In genomic region chr2:74459377-74460118, GRCh38 we compare ENCODE assay signal across 8 cellular contexts. TPM values are rescaled to one million over a fixed set of nuclear protein-coding genes. Genes with fewer than 3 reads are reported as not detected.
DNase-seq lines count a peak whose midpoint lies in the region; ATAC-seq, FAIRE-seq and TF ChIP-seq lines count a peak whose summit lies in the region.

No MANE protein-coding gene starts in this region.

- peak overlapping the region; percentile 10 for H3K4me3 ChIP-seq in CD4-positive, CD25-positive, alpha-beta regulatory T cell (ENCODE audit: low read depth, low read length)
- H3K4me3 ChIP-seq in IMR-90 (ENCODE audit: insufficient read depth, low read depth, low read length), result no peak overlapping the region; the same call in 1 of the 2 replicates
- peak overlapping the region in 1 of 3 experiments; percentile 94 for H3K4me3 ChIP-seq in mammary epithelial cell (replicated peaks in 1 of 3; ENCODE audit: insufficient read depth in 1 of 3, low read depth in 2 of 3, low read length in 3 of 3)
- no peak overlapping the region for H3K4me3 ChIP-seq in mucosa of descending colon

- H4K20me1 ChIP-seq in IMR-90 (ENCODE audit: insufficient read depth, low read length) (no peaks in the 10 kb centered on the region), mammary epithelial cell (ENCODE audit: insufficient read depth, low read length) (no peaks in the 10 kb centered on the region)

- H4K91ac ChIP-seq in IMR-90 (ENCODE audit: insufficient read depth, low read depth, low read length), result no peak overlapping the region

- peak overlapping the region; percentile 95 to 98 (median 97) for H3K4me3 Mint-ChIP-seq in CD4-positive, CD25-positive, alpha-beta regulatory T cell
- H3K4me3 Mint-ChIP-seq in natural killer cell treated with Interleukin-12 subunit alpha and Interleukin-12 subunit beta and Interleukin-15 and Interleukin-18, amount 100 ng/mL, for 72 hours, result peak overlapping the region; percentile 98

- peak overlapping the region; percentile 62; the same call in 1 of the 2 replicates for H2AK5ac ChIP-seq in IMR-90 (ENCODE audit: low read depth, low read length)

- peak overlapping the region; percentile 44 for H2AK9ac ChIP-seq in IMR-90 (replicated peaks; ENCODE audit: low read depth, low read length, poor library complexity)

- H3K9me1 ChIP-seq in IMR-90 (ENCODE audit: insufficient read depth, low read length), result 0 out of 2 replicates have a peak, but pooled peaks cover 3% of the 10 kb centered on the region

- dilution Hi-C loops in IMR-90 (cut with HindIII; ENCODE audit: low sequenced_read_pairs, unreplicated experiment) (no loop called here), mammary epithelial cell (cut with HindIII; ENCODE audit: low sequenced_read_pairs) (loop anchor here (5.0 kb wide), 2 partner anchors 62 to 68 kb away; partner anchors contain the start of genes AUP1, DQX1 and HTRA2)

- intact Hi-C loops in IMR-90 (cut with micrococcal nuclease), result no loop called here
- intact Hi-C loops in mammary epithelial cell (cut with micrococcal nuclease), result loop anchor here (2.0 to 5.0 kb wide), 3 partner anchors 67 to 127 kb away; partner anchors contain the start of genes AUP1 and HTRA2
- intact Hi-C loops in mucosa of descending colon (cut with DNase I, micrococcal nuclease), result no loop called here

- H3K79me2 ChIP-seq in mammary epithelial cell (ENCODE audit: insufficient read depth, low read length), result peaks cover 45% of the 10 kb centered on the region

- no peak for FAIRE-seq in GM12892 (lab: Jason Lieb, UNC)

- H3K27ac ChIP-seq in CD4-positive, CD25-positive, alpha-beta regulatory T cell (ENCODE audit: insufficient read depth, low read length, poor library complexity, severe bottlenecking), result peak overlapping the region; percentile 99
- H3K27ac ChIP-seq in IMR-90 (ENCODE audit: insufficient read depth, low read length) (no peak overlapping the region), mammary epithelial cell (ENCODE audit: insufficient read depth, low read depth, low read length) (no peak overlapping the region)

- CTCF ChIA-PET in IMR-90 (lab: Yijun Ruan, JAX) (no interaction called here), mammary epithelial cell (lab: Charles Lee; ENCODE audit: low non-redundant PET) (no interaction called here)

- in situ Hi-C loops in IMR-90 (cut with MboI; ENCODE audit: low sequenced_read_pairs), result no loop called here
- in situ Hi-C loops in mammary epithelial cell (cut with MboI; ENCODE audit: low sequenced_read_pairs in 2 of 2), result no loop called here

- H3K79me1 ChIP-seq in IMR-90 (ENCODE audit: low read depth in 1 of 2, low read length in 2 of 2), result peaks cover 18 to 59% of the 10 kb centered on the region in 2 experiments

- no TSS peak for BruUV-seq in IMR-90 (replicated peaks; lab: Mats Ljungman, UMichigan)
- BruUV-seq in mammary epithelial cell (replicated peaks; lab: Mats Ljungman, UMichigan), result no TSS peak

- 0 out of 2 replicates have a peak overlapping the region, but pooled peaks have one; percentile 13 for H3K9ac ChIP-seq in IMR-90 (ENCODE audit: low read depth, low read length)
- H3K9ac ChIP-seq in mammary epithelial cell (ENCODE audit: insufficient read depth, low read length), result no peak overlapping the region

- peaks cover 4% of the 10 kb centered on the region for H3K36me3 Mint-ChIP-seq in CD4-positive, CD25-positive, alpha-beta regulatory T cell
- peaks cover 5% of the 10 kb centered on the region for H3K36me3 Mint-ChIP-seq in natural killer cell treated with Interleukin-12 subunit alpha and Interleukin-12 subunit beta and Interleukin-15 and Interleukin-18, amount 100 ng/mL, for 72 hours

- H3K14ac ChIP-seq in IMR-90 (replicated peaks; ENCODE audit: low read depth, low read length), result no peak overlapping the region

- no peak for ATAC-seq in CD4-positive, CD25-positive, alpha-beta regulatory T cell (ENCODE audit: low read depth in 2 of 2)
- ATAC-seq in IMR-90 (ENCODE audit: low read depth) (no peak), HG02678 (IDR thresholded peaks at IDR 0.05; ENCODE audit: unreplicated experiment) (no peak), mucosa of descending colon (no peak)
- ATAC-seq in natural killer cell treated with Interleukin-12 subunit alpha and Interleukin-12 subunit beta and Interleukin-15 and Interleukin-18, amount 100 ng/mL, for 72 hours, result no peak

- H3K9me3 ChIP-seq in CD4-positive, CD25-positive, alpha-beta regulatory T cell (ENCODE audit: control insufficient read depth in 2 of 2, low read length in 2 of 2), result no peaks in the 10 kb centered on the region
- H3K9me3 ChIP-seq in IMR-90 (ENCODE audit: control insufficient read depth, insufficient read depth, low read length), result no peaks in the 10 kb centered on the region
- H3K9me3 ChIP-seq in mammary epithelial cell (replicated peaks; ENCODE audit: insufficient read depth, low read length), result no peaks in the 10 kb centered on the region
- H3K9me3 ChIP-seq in mucosa of descending colon, result no peaks in the 10 kb centered on the region

- H3K36me3 ChIP-seq in CD4-positive, CD25-positive, alpha-beta regulatory T cell (ENCODE audit: control insufficient read depth, insufficient read depth, low read length), result peaks cover 6% of the 10 kb centered on the region
- H3K36me3 ChIP-seq in IMR-90 (ENCODE audit: control insufficient read depth, insufficient read depth, low read length) (peaks cover 21% of the 10 kb centered on the region), mammary epithelial cell (ENCODE audit: insufficient read depth, low read length) (peaks cover 3% of the 10 kb centered on the region), mucosa of descending colon (ENCODE audit: low read depth) (no peaks in the 10 kb centered on the region)

- TF ChIP-seq POLR2A in IMR-90 (IDR thresholded peaks at IDR 0.05; ENCODE audit: low read depth, low read length) (no peak), GM12892 (IDR thresholded peaks at IDR 0.05; ENCODE audit: low read depth, low read length) (no peak)

- H2BK20ac ChIP-seq in IMR-90 (ENCODE audit: low read depth, low read length), result no peak overlapping the region

- peak overlapping the region in 1 of 2 experiments; percentile 95; a peak in 1 of 4 replicates for H4K8ac ChIP-seq in IMR-90 (ENCODE audit: low read depth in 2 of 2, low read length in 2 of 2)

- H3K4ac ChIP-seq in IMR-90 (ENCODE audit: low read depth, low read length), result peak overlapping the region; percentile 43; the same call in 1 of the 2 replicates

- TF ChIP-seq CTCF in IMR-90 (conservative IDR thresholded peaks at IDR 0.05; ENCODE audit: low read depth, low read length) (no peak), mammary epithelial cell (conservative IDR thresholded peaks at IDR 0.05 in 1 of 2, IDR thresholded peaks at IDR 0.05 in 1 of 2; ENCODE audit: extremely low read depth in 1 of 2, insufficient read depth in 1 of 2, low read depth in 1 of 2, low read length in 2 of 2) (no peak), mucosa of descending colon (IDR thresholded peaks at IDR 0.05) (no peak)

- no peaks in the 10 kb centered on the region for H3K27me3 ChIP-seq in CD4-positive, CD25-positive, alpha-beta regulatory T cell (ENCODE audit: control insufficient read depth, insufficient read depth, low read length)
- H3K27me3 ChIP-seq in IMR-90 (ENCODE audit: control insufficient read depth, insufficient read depth, low read length) (no peaks in the 10 kb centered on the region), mammary epithelial cell (ENCODE audit: insufficient read depth, low read length) (no peaks in the 10 kb centered on the region)

- peak overlapping the region; percentile 11; the same call in 1 of the 2 replicates for H4K5ac ChIP-seq in IMR-90 (ENCODE audit: low read depth, low read length)

- H3K27me3 Mint-ChIP-seq in CD4-positive, CD25-positive, alpha-beta regulatory T cell, result peaks cover 4% of the 10 kb centered on the region
- H3K27me3 Mint-ChIP-seq in natural killer cell treated with Interleukin-12 subunit alpha and Interleukin-12 subunit beta and Interleukin-15 and Interleukin-18, amount 100 ng/mL, for 72 hours, result no peaks in the 10 kb centered on the region

- DNase-seq in CD4-positive, CD25-positive, alpha-beta regulatory T cell, result no peak
- DNase-seq in IMR-90, result no peak
- DNase-seq in mammary epithelial cell, result no peak
- no peak for DNase-seq in natural killer cell treated with Interleukin-12 subunit alpha and Interleukin-12 subunit beta and Interleukin-15 and Interleukin-18, amount 100 ng/mL, for 72 hours (ENCODE audit: low spot score)
- no peak for DNase-seq in GOT3 (lab: John Stamatoyannopoulos, UW)
- DNase-seq in GM12892 (ENCODE audit: insufficient read length), result no peak
- DNase-seq in mucosa of descending colon, result no peak

- no peak for TF ChIP-seq RAD21 in IMR-90 (IDR thresholded peaks at IDR 0.05; ENCODE audit: low read length)

- no peak overlapping the region for H2BK15ac ChIP-seq in IMR-90 (ENCODE audit: low read depth, low read length)

- H3K4me2 ChIP-seq in IMR-90 (ENCODE audit: low read depth, low read length), result peak overlapping the region; percentile 31; the same call in 1 of the 2 replicates
- peak overlapping the region; percentile 94 for H3K4me2 ChIP-seq in mammary epithelial cell (ENCODE audit: insufficient read depth, low read depth, low read length)

- H2AFZ ChIP-seq in IMR-90 (replicated peaks; ENCODE audit: low read length, poor library complexity), result no peak overlapping the region
- H2AFZ ChIP-seq in mammary epithelial cell (ENCODE audit: low read depth, low read length), result no peak overlapping the region

- H3K4me1 ChIP-seq in CD4-positive, CD25-positive, alpha-beta regulatory T cell (ENCODE audit: control insufficient read depth, insufficient read depth, low read length, poor library complexity, severe bottlenecking), result peaks cover 44% of the 10 kb centered on the region
- H3K4me1 ChIP-seq in IMR-90 (ENCODE audit: control insufficient read depth, insufficient read depth, low read length), result peaks cover 13% of the 10 kb centered on the region
- peaks cover 28% of the 10 kb centered on the region for H3K4me1 ChIP-seq in mammary epithelial cell (ENCODE audit: insufficient read depth, low read length)
- peaks cover 39% of the 10 kb centered on the region for H3K4me1 ChIP-seq in mucosa of descending colon (ENCODE audit: low read depth)

- H3K18ac ChIP-seq in IMR-90 (ENCODE audit: low read depth, low read length), result no peak overlapping the region

- H3K4me1 Mint-ChIP-seq in CD4-positive, CD25-positive, alpha-beta regulatory T cell, result peaks cover 11 to 71% (median 36%) of the 10 kb centered on the region in 4 donors
- peaks cover 53 to 72% of the 10 kb centered on the region in 2 donors for H3K4me1 Mint-ChIP-seq in natural killer cell treated with Interleukin-12 subunit alpha and Interleukin-12 subunit beta and Interleukin-15 and Interleukin-18, amount 100 ng/mL, for 72 hours (ENCODE audit: low read depth in 2 of 2)

- H3K9me3 Mint-ChIP-seq in CD4-positive, CD25-positive, alpha-beta regulatory T cell, result peaks cover 0 to under 1% (median 0%) of the 10 kb centered on the region in 7 donors
- no peaks in the 10 kb centered on the region for H3K9me3 Mint-ChIP-seq in natural killer cell treated with Interleukin-12 subunit alpha and Interleukin-12 subunit beta and Interleukin-15 and Interleukin-18, amount 100 ng/mL, for 72 hours

- peak overlapping the region; percentile 12; the same call in 1 of the 2 replicates for H3K23ac ChIP-seq in IMR-90 (ENCODE audit: low read depth, low read length)

- 93% methylated on average over 9 of the region's 14 CpGs; no CpG with 5 or more reads in 1 of the 2 experiments for WGBS in IMR-90 (ENCODE audit: extremely low coverage in 2 of 2, insufficient read length in 1 of 2), 2 experiments
- WGBS in mammary epithelial cell (ENCODE audit: low coverage, missing lambda C conversion rate), result 59% methylated on average over 11 of the region's 14 CpGs

- POLR2A ChIA-PET in IMR-90 (lab: Charles Lee; ENCODE audit: unreplicated experiment), result no interaction called here

- no peak overlapping the region for H3K56ac ChIP-seq in IMR-90 (ENCODE audit: extremely low read depth, insufficient read depth, low read length)

- no peak overlapping the region for H2BK120ac ChIP-seq in IMR-90 (ENCODE audit: low read depth, low read length)

- H3K27ac Mint-ChIP-seq in CD4-positive, CD25-positive, alpha-beta regulatory T cell, result peak overlapping the region; percentile 88 to 99 (median 99)
- peak overlapping the region; percentile 91 to 98 for H3K27ac Mint-ChIP-seq in natural killer cell treated with Interleukin-12 subunit alpha and Interleukin-12 subunit beta and Interleukin-15 and Interleukin-18, amount 100 ng/mL, for 72 hours

- H2BK5ac ChIP-seq in IMR-90 (ENCODE audit: low read depth, low read length, poor library complexity, severe bottlenecking), result no peak overlapping the region

RNA-seq across cellular contexts. Expression of gene WBP1, which starts 1.3 kb away (rescaled TPM):
- total RNA-seq in CD4-positive, CD25-positive, alpha-beta regulatory T cell, result 79.5 TPM
- 10 to 100 TPM; 33.5 to 46.7 (median 37.2) TPM for polyA plus RNA-seq in CD4-positive, CD25-positive, alpha-beta regulatory T cell
- total RNA-seq in IMR-90 (2012; rRNA removed) (22.2 and 22.9 TPM in 2 replicates), mammary epithelial cell (10 to 100 TPM; 42.7 to 79.3 TPM), mucosa of descending colon (10 to 100 TPM; 51.1 to 60.6 (median 56.1) TPM)
- polyA plus RNA-seq in IMR-90 (2012; rRNA removed) (78.5 and 89.3 TPM in 2 replicates), mammary epithelial cell (71.6 TPM)
- polyA plus RNA-seq in IMR-90 (2012; cell fraction: cytosol; rRNA removed), result 114 and 155 TPM in 2 replicates
- 453 and 544 TPM in 2 replicates for polyA plus RNA-seq in IMR-90 (2012; cell fraction: nucleus; rRNA removed; ENCODE audit: low replicate concordance)
- polyA minus RNA-seq in mammary epithelial cell, result 64.7 TPM
- total RNA-seq in natural killer cell treated with Interleukin-12 subunit alpha and Interleukin-12 subunit beta and Interleukin-15 and Interleukin-18, amount 100 ng/mL, for 72 hours, result 10 to 100 TPM; 28.6 to 48.0 TPM
- polyA plus RNA-seq in GM12892 (2012; ENCODE audit: missing spikeins), result 34.8 TPM

RNA-seq across cellular contexts. Expression of gene INO80B, which starts 4.7 kb away (rescaled TPM):
- 62.6 TPM for total RNA-seq in CD4-positive, CD25-positive, alpha-beta regulatory T cell
- polyA plus RNA-seq in CD4-positive, CD25-positive, alpha-beta regulatory T cell, result 1 to 10 TPM; 5.0 to 9.3 (median 5.7) TPM
- 4.5 and 5.3 TPM in 2 replicates for total RNA-seq in IMR-90 (2012; rRNA removed)
- polyA plus RNA-seq in IMR-90 (2012; rRNA removed), result 9.2 and 10.5 TPM in 2 replicates
- polyA plus RNA-seq in IMR-90 (2012; cell fraction: cytosol; rRNA removed), result 11.0 and 11.1 TPM in 2 replicates
- polyA plus RNA-seq in IMR-90 (2012; cell fraction: nucleus; rRNA removed; ENCODE audit: low replicate concordance), result 54.7 and 124 TPM in 2 replicates
- total RNA-seq in mammary epithelial cell, result 10 to 100 TPM; 15.0 to 43.2 TPM
- 11.7 TPM for polyA plus RNA-seq in mammary epithelial cell
- 0.47 TPM for polyA minus RNA-seq in mammary epithelial cell
- total RNA-seq in natural killer cell treated with Interleukin-12 subunit alpha and Interleukin-12 subunit beta and Interleukin-15 and Interleukin-18, amount 100 ng/mL, for 72 hours, result 10 to 100 TPM; 42.3 to 45.6 TPM
- 13.6 TPM for polyA plus RNA-seq in GM12892 (2012; ENCODE audit: missing spikeins)
- total RNA-seq in mucosa of descending colon, result 10 to 100 TPM; 25.0 to 36.5 (median 32.3) TPM

RNA-seq across cellular contexts. Expression of gene MOGS, which starts 5.6 kb away (rescaled TPM):
- 56.8 TPM for total RNA-seq in CD4-positive, CD25-positive, alpha-beta regulatory T cell
- 10 to 100 TPM; 31.7 to 38.0 (median 34.8) TPM for polyA plus RNA-seq in CD4-positive, CD25-positive, alpha-beta regulatory T cell
- total RNA-seq in IMR-90 (2012; rRNA removed) (17.8 and 21.0 TPM in 2 replicates), mammary epithelial cell (10 to 100 TPM; 67.2 to 67.8 TPM), mucosa of descending colon (10 to 100 TPM; 45.7 to 64.0 (median 52.7) TPM)
- polyA plus RNA-seq in IMR-90 (2012; rRNA removed) (45.9 and 48.4 TPM in 2 replicates), mammary epithelial cell (57.4 TPM)
- 50.7 and 51.7 TPM in 2 replicates for polyA plus RNA-seq in IMR-90 (2012; cell fraction: cytosol; rRNA removed)
- polyA plus RNA-seq in IMR-90 (2012; cell fraction: nucleus; rRNA removed; ENCODE audit: low replicate concordance), result 144 and 264 TPM in 2 replicates
- polyA minus RNA-seq in mammary epithelial cell, result 129 TPM
- total RNA-seq in natural killer cell treated with Interleukin-12 subunit alpha and Interleukin-12 subunit beta and Interleukin-15 and Interleukin-18, amount 100 ng/mL, for 72 hours, result 100 to 1,000 TPM in 1 of 2 donors, 10 to 100 TPM in 1; 97.9 to 111 TPM
- polyA plus RNA-seq in GM12892 (2012; ENCODE audit: missing spikeins), result 34.5 TPM

RNA-seq across cellular contexts. Expression of gene MRPL53, which starts 12.9 kb away (rescaled TPM):
- 57.2 TPM for total RNA-seq in CD4-positive, CD25-positive, alpha-beta regulatory T cell
- 100 to 1,000 TPM; 120 to 163 (median 137) TPM for polyA plus RNA-seq in CD4-positive, CD25-positive, alpha-beta regulatory T cell
- 5.2 and 6.7 TPM in 2 replicates for total RNA-seq in IMR-90 (2012; rRNA removed)
- polyA plus RNA-seq in IMR-90 (2012; rRNA removed), result 39.0 and 51.9 TPM in 2 replicates
- polyA plus RNA-seq in IMR-90 (2012; cell fraction: cytosol; rRNA removed), result 41.9 and 42.8 TPM in 2 replicates
- polyA plus RNA-seq in IMR-90 (2012; cell fraction: nucleus; rRNA removed; ENCODE audit: low replicate concordance), result 47.2 and 70.9 TPM in 2 replicates
- total RNA-seq in mammary epithelial cell, result 10 to 100 TPM in 1 of 2 donors, 1 to 10 TPM in 1; 9.3 to 70.1 TPM
- polyA plus RNA-seq in mammary epithelial cell, result 49.6 TPM
- 15.0 TPM for polyA minus RNA-seq in mammary epithelial cell
- 100 to 1,000 TPM in 1 of 2 donors, 10 to 100 TPM in 1; 94.5 to 111 TPM for total RNA-seq in natural killer cell treated with Interleukin-12 subunit alpha and Interleukin-12 subunit beta and Interleukin-15 and Interleukin-18, amount 100 ng/mL, for 72 hours
- polyA plus RNA-seq in GM12892 (2012; ENCODE audit: missing spikeins), result 28.2 TPM
- 10 to 100 TPM; 48.2 to 63.6 (median 57.1) TPM for total RNA-seq in mucosa of descending colon

RNA-seq across cellular contexts. Expression of gene RTKN, which starts 17.8 kb away (rescaled TPM):
- 0.39 TPM for total RNA-seq in CD4-positive, CD25-positive, alpha-beta regulatory T cell
- under 1 TPM in 2 of 4 donors, not detected in 2; 0.34 TPM for polyA plus RNA-seq in CD4-positive, CD25-positive, alpha-beta regulatory T cell
- total RNA-seq in IMR-90 (2012; rRNA removed) (9.4 and 11.1 TPM in 2 replicates), mammary epithelial cell (100 to 1,000 TPM; 124 to 206 TPM), mucosa of descending colon (10 to 100 TPM; 49.2 to 60.7 (median 49.7) TPM)
- polyA plus RNA-seq in IMR-90 (2012; rRNA removed) (19.7 and 22.3 TPM in 2 replicates), mammary epithelial cell (99.4 TPM)
- polyA plus RNA-seq in IMR-90 (2012; cell fraction: cytosol; rRNA removed), result 12.9 and 13.5 TPM in 2 replicates
- 92.0 and 105 TPM in 2 replicates for polyA plus RNA-seq in IMR-90 (2012; cell fraction: nucleus; rRNA removed; ENCODE audit: low replicate concordance)
- polyA minus RNA-seq in mammary epithelial cell, result 77.8 TPM
- 10 to 100 TPM in 1 of 2 donors, 1 to 10 TPM in 1; 4.6 to 11.6 TPM for total RNA-seq in natural killer cell treated with Interleukin-12 subunit alpha and Interleukin-12 subunit beta and Interleukin-15 and Interleukin-18, amount 100 ng/mL, for 72 hours
- polyA plus RNA-seq in GM12892 (2012; ENCODE audit: missing spikeins), result 8.4 TPM
